20 cellular contexts compared by ENCODE assay signal in the genomic region with DNA sequence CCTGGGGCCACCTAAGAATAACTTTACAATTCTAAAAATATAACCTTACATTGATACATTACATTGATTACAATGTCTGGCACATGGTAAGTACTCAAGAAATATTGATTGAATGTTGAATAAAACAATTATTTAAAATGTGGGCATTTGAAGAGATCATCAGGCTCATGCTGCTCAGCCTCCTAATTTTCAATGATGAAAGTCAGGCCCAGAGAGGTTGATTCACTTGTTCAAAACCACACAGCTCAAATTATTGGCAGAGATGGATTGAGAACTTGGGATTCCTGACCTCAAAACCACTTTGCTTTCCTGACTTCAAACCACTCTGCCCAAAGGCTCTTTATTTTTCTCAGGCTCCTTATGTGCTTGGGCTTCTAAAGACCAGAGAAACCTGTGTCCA. TPM values are rescaled to one million over a fixed set of nuclear protein-coding genes. Genes with fewer than 3 reads are reported as not detected.
DNase-seq lines count a peak whose midpoint lies in the region; ATAC-seq, FAIRE-seq and TF ChIP-seq lines count a peak whose summit lies in the region.
"Had no signal": no experiment of that assay in that cellular context is flagged by ENCODE, and none has a peak within 500 bp of the region (broad histone marks: within the 10 kb centered on the region; RNA-seq: fewer than 3 reads in every experiment).

No MANE protein-coding gene starts in this region.

- no peaks in the 10 kb centered on the region for H4K20me1 ChIP-seq in HepG2 (ENCODE audit: insufficient read depth, low read length)

- peaks cover 9% of the 10 kb centered on the region for H3K4me1 Mint-ChIP-seq in activated CD4-positive, alpha-beta T cell treated with anti-CD3 and anti-CD28 coated beads, Interleukin-2, amount 10 ng/mL, durations not matched to agents 7 days and 5 days

- H3K4me3 Mint-ChIP-seq in activated CD4-positive, alpha-beta T cell treated with anti-CD3 and anti-CD28 coated beads, Interleukin-2, amount 10 ng/mL, durations not matched to agents 7 days and 5 days, result no peak overlapping the region
- H3K4me3 Mint-ChIP-seq: H9 had no signal

- in situ Hi-C loops in HepG2 (cut with HindIII; ENCODE audit: extremely low pct_ligation_motif_present, low pct_unique_long_range_greater_than_20kb), result no loop called here

- H3K36me3 Mint-ChIP-seq in activated CD4-positive, alpha-beta T cell treated with anti-CD3 and anti-CD28 coated beads, Interleukin-2, amount 10 ng/mL, durations not matched to agents 7 days and 5 days (ENCODE audit: low read depth), result no peaks in the 10 kb centered on the region
- H3K36me3 Mint-ChIP-seq: CD4-positive, alpha-beta memory T cell had no signal

- CTCF ChIA-PET in HepG2 (lab: Yijun Ruan, JAX; ENCODE audit: low intra/inter-chr PET ratio, low total read pairs), result no interaction called here
- CTCF ChIA-PET in activated CD4-positive, alpha-beta T cell treated with anti-CD3 and anti-CD28 coated beads, Interleukin-2, amount 10 ng/mL, durations not matched to agents 7 days and 5 days (lab: Charles Lee), result interaction anchor here (0.6 to 1.8 kb wide), 3 partner anchors 9 to 40 kb away, joined by 3 to 6 read pairs (median 5); no protein-coding TSS in a partner anchor

- POLR2A ChIA-PET in HepG2 (lab: Yijun Ruan, JAX), result no interaction called here
- POLR2A ChIA-PET in activated CD4-positive, alpha-beta T cell treated with anti-CD3 and anti-CD28 coated beads, Interleukin-2, amount 10 ng/mL, durations not matched to agents 7 days and 5 days (lab: Charles Lee), result no interaction called here

- no peak overlapping the region for H3K4me2 ChIP-seq in HepG2 (ENCODE audit: low read depth, low read length)

- H3K4me3 ChIP-seq in HepG2 (replicated peaks in 1 of 3; ENCODE audit: insufficient read depth in 1 of 3, low read depth in 2 of 3, low read length in 3 of 3) (no peak overlapping the region), right lobe of liver (no peak overlapping the region), lower lobe of right lung (no peak overlapping the region), upper lobe of right lung (no peak overlapping the region)
- H3K4me3 ChIP-seq: Peyer's patch, SK-N-MC had no signal

- no peak overlapping the region for H2AFZ ChIP-seq in HepG2 (ENCODE audit: low read length)

- H3K4me1 ChIP-seq in HepG2 (ENCODE audit: insufficient read depth, low read length) (peaks cover 36% of the 10 kb centered on the region), right lobe of liver (peaks cover 0 to 38% (median 8%) of the 10 kb centered on the region in 4 donors), lower lobe of right lung (peaks cover 11% of the 10 kb centered on the region), upper lobe of right lung (peaks cover 8% of the 10 kb centered on the region)

- FAIRE-seq in HepG2 (lab: Jason Lieb, UNC), result no peak
- FAIRE-seq: GM12891, GM19239 had no signal

- H3K9me3 Mint-ChIP-seq in activated CD4-positive, alpha-beta T cell treated with anti-CD3 and anti-CD28 coated beads, Interleukin-2, amount 10 ng/mL, durations not matched to agents 7 days and 5 days, result no peaks in the 10 kb centered on the region
- H3K9me3 Mint-ChIP-seq: CD4-positive, alpha-beta memory T cell; H9 had no signal

- H3K9me3 ChIP-seq in HepG2 (ENCODE audit: low read length) (no peaks in the 10 kb centered on the region), right lobe of liver (no peaks in the 10 kb centered on the region), lower lobe of right lung (no peaks in the 10 kb centered on the region), upper lobe of right lung (no peaks in the 10 kb centered on the region)
- H3K9me3 ChIP-seq: Peyer's patch had no signal

- H3K36me3 ChIP-seq in HepG2 (replicated peaks in 1 of 2; ENCODE audit: control insufficient read depth in 1 of 2, insufficient read depth in 2 of 2, low read length in 2 of 2) (no peaks in the 10 kb centered on the region), right lobe of liver (no peaks in the 10 kb centered on the region), lower lobe of right lung (no peaks in the 10 kb centered on the region), upper lobe of right lung (no peaks in the 10 kb centered on the region)
- H3K36me3 ChIP-seq: Peyer's patch had no signal

- DNase-seq in HepG2 (ENCODE audit: low spot score) (no peak), right lobe of liver (no peak), lower lobe of right lung (no peak), upper lobe of right lung (no peak), NOMO-1 treated with dmso at 0.1 percent for 144 hours (lab: John Stamatoyannopoulos, UW; ENCODE audit: unreplicated experiment) (no peak), COR-L47 (lab: John Stamatoyannopoulos, UW) (no peak)
- DNase-seq in activated CD4-positive, alpha-beta T cell treated with anti-CD3 and anti-CD28 coated beads, Interleukin-2, amount 10 ng/mL, durations not matched to agents 7 days and 5 days, result no peak
- DNase-seq: 8988T; CD4-positive, alpha-beta memory T cell; H9; NCI-H1417 treated with DMSO at 0.1 percent for 48 hours; NCI-H187 treated with DMSO at 0.1 percent for 48 hours; NCI-H510A treated with DMSO at 0.1 percent for 48 hours; NCI-H82; SHP77 had no signal

- intact Hi-C loops in HepG2 (cut with micrococcal nuclease; ENCODE audit: unreplicated experiment), result loop anchor here (5.0 to 10.0 kb wide), 3 partner anchors 147 to 489 kb away; no protein-coding TSS in a partner anchor
- intact Hi-C loops in right lobe of liver (cut with DNase I), result no loop called here
- intact Hi-C loops in lower lobe of right lung (cut with DNase I), result no loop called here
- intact Hi-C loops in upper lobe of right lung (cut with DNase I), result no loop called here

- BruUV-seq in HepG2 (replicated peaks; lab: Mats Ljungman, UMichigan), result no TSS peak

- H3K27ac ChIP-seq in HepG2 (ENCODE audit: extremely low read length, insufficient read depth, low read length) (no peak overlapping the region), right lobe of liver (peak overlapping the region in 1 of 3 donors; percentile 44), VCaP (peak overlapping the region; percentile 76), lower lobe of right lung (peak overlapping the region; percentile 25), upper lobe of right lung (peak overlapping the region; percentile 48)
- H3K27ac ChIP-seq: SK-N-MC had no signal

- no peaks in the 10 kb centered on the region for H3K79me2 ChIP-seq in HepG2 (ENCODE audit: insufficient read depth, low read length)

- peaks cover 7% of the 10 kb centered on the region for H3K27me3 Mint-ChIP-seq in activated CD4-positive, alpha-beta T cell treated with anti-CD3 and anti-CD28 coated beads, Interleukin-2, amount 10 ng/mL, durations not matched to agents 7 days and 5 days

- TF ChIP-seq CTCF in HepG2 (CRISPR knock-in tag; IDR thresholded peaks at IDR 0.05) (no peak), right lobe of liver (IDR thresholded peaks at IDR 0.05) (no peak), VCaP (conservative IDR thresholded peaks at IDR 0.05) (no peak), lower lobe of right lung (IDR thresholded peaks at IDR 0.05) (no peak), upper lobe of right lung (IDR thresholded peaks at IDR 0.05) (no peak)

- ATAC-seq in HepG2 (no peak), right lobe of liver (no peak), lower lobe of right lung (no peak), upper lobe of right lung (no peak)

- no peak overlapping the region for H3K9ac ChIP-seq in HepG2 (ENCODE audit: insufficient read depth, low read depth, low read length)

- H3K27me3 ChIP-seq in HepG2 (ENCODE audit: control insufficient read depth in 1 of 2, insufficient read depth in 2 of 2, low read length in 2 of 2) (peaks cover 0 to 4% of the 10 kb centered on the region in 2 experiments; a peak in 2 of 5 replicates), right lobe of liver (no peaks in the 10 kb centered on the region), lower lobe of right lung (ENCODE audit: low read depth) (no peaks in the 10 kb centered on the region), upper lobe of right lung (no peaks in the 10 kb centered on the region)
- H3K27me3 ChIP-seq: Peyer's patch had no signal

- TF ChIP-seq POLR2A in HepG2 (IDR thresholded peaks at IDR 0.05; ENCODE audit: insufficient read depth in 1 of 2, low read depth in 2 of 2, low read length in 2 of 2), result no peak
- no peak for TF ChIP-seq POLR2A in right lobe of liver (IDR thresholded peaks at IDR 0.05)

- no peak for TF ChIP-seq RAD21 in HepG2 (CRISPR knock-in tag; IDR thresholded peaks at IDR 0.05)

- TF ChIP-seq EP300 in HepG2 (IDR thresholded peaks at IDR 0.05; ENCODE audit: low read depth in 2 of 2, low read length in 2 of 2), result no peak
- no peak for TF ChIP-seq EP300 in HepG2 (CRISPR knock-in tag; IDR thresholded peaks at IDR 0.05; ENCODE audit: borderline replicate concordance)

- no peak overlapping the region for H3K27ac Mint-ChIP-seq in activated CD4-positive, alpha-beta T cell treated with anti-CD3 and anti-CD28 coated beads, Interleukin-2, amount 10 ng/mL, durations not matched to agents 7 days and 5 days
- H3K27ac Mint-ChIP-seq: CD4-positive, alpha-beta memory T cell; H9 had no signal

RNA-seq across cellular contexts. Expression of a gene that starts 34.7 kb away (rescaled TPM):
- total RNA-seq in HepG2 (2016; rRNA removed; fragmentation: Illumina TruSeq; extraction: Trizol), result not detected in 2 replicates
- 0.30 TPM in 1 of 2 replicates, not detected in the other for total RNA-seq in HepG2 (2016; cell fraction: cytosol; rRNA removed; fragmentation: Illumina TruSeq; extraction: Trizol; ENCODE audit: low read depth)
- total RNA-seq in HepG2 (2016; cell fraction: insoluble cytoplasmic fraction; rRNA removed; fragmentation: Illumina TruSeq; extraction: Trizol), result not detected in 2 replicates
- 0.24 and 0.40 TPM in 2 replicates for total RNA-seq in HepG2 (2016; cell fraction: membrane; rRNA removed; fragmentation: Illumina TruSeq; extraction: Trizol)
- total RNA-seq in HepG2 (2016; cell fraction: nucleus; rRNA removed; fragmentation: Illumina TruSeq; extraction: Trizol), result not detected in 2 replicates
- polyA plus RNA-seq in HepG2 (2011; rRNA removed), result 0.05 TPM in 1 of 2 replicates, not detected in the other
- polyA plus RNA-seq in HepG2 (2011; cell fraction: cytosol; rRNA removed), result 0.05 TPM in 1 of 2 replicates, not detected in the other
- 0.27 and 0.35 TPM in 2 replicates for polyA plus RNA-seq in HepG2 (2011; cell fraction: nucleus; rRNA removed)
- polyA plus RNA-seq in HepG2 (2012), result not detected in 2 replicates
- not detected in 2 replicates for polyA plus RNA-seq in HepG2 (2016; cell fraction: cytosol; fragmentation: Illumina TruSeq; extraction: Trizol; ENCODE audit: low read depth)
- polyA plus RNA-seq in HepG2 (2016; cell fraction: insoluble cytoplasmic fraction; fragmentation: Illumina TruSeq; extraction: Trizol; ENCODE audit: low read depth), result not detected in 2 replicates
- not detected in 2 replicates for polyA plus RNA-seq in HepG2 (2016; cell fraction: membrane; fragmentation: Illumina TruSeq; extraction: Trizol; ENCODE audit: low read depth)
- 0.21 and 0.36 TPM in 2 replicates for polyA plus RNA-seq in HepG2 (2016; cell fraction: nucleus; fragmentation: Illumina TruSeq; extraction: Trizol; ENCODE audit: insufficient read depth, low read depth)
- polyA minus RNA-seq in HepG2 (2011; rRNA and poly(A)+ RNA removed; ENCODE audit: low replicate concordance), result 20.8 TPM in 1 of 2 replicates, not detected in the other
- polyA minus RNA-seq in HepG2 (2011; cell fraction: cytosol; rRNA and poly(A)+ RNA removed), result not detected in 2 replicates
- 0.64 TPM in 1 of 2 replicates, not detected in the other for polyA minus RNA-seq in HepG2 (2011; cell fraction: nucleus; rRNA and poly(A)+ RNA removed)
- total RNA-seq in right lobe of liver, result 1 to 10 TPM in 4 of 6 experiments, under 1 TPM in 2; 0.39 to 4.8 (median 1.1) TPM
- 56.5 TPM for total RNA-seq in lower lobe of right lung
- 72.0 TPM for total RNA-seq in upper lobe of right lung
- total RNA-seq in activated CD4-positive, alpha-beta T cell treated with anti-CD3 and anti-CD28 coated beads, Interleukin-2, amount 10 ng/mL, durations not matched to agents 7 days and 5 days, result under 1 TPM in 1 of 2 experiments, not detected in 1; 0.25 TPM
- total RNA-seq: CD4-positive, alpha-beta memory T cell had no signal

RNA-seq across cellular contexts. Expression of a gene that starts 41.7 kb away (rescaled TPM):
- 28.6 and 46.5 TPM in 2 replicates for total RNA-seq in HepG2 (2016; rRNA removed; fragmentation: Illumina TruSeq; extraction: Trizol)
- total RNA-seq in HepG2 (2016; cell fraction: cytosol; rRNA removed; fragmentation: Illumina TruSeq; extraction: Trizol; ENCODE audit: low read depth), result 8.3 and 10.0 TPM in 2 replicates
- total RNA-seq in HepG2 (2016; cell fraction: insoluble cytoplasmic fraction; rRNA removed; fragmentation: Illumina TruSeq; extraction: Trizol), result 22.8 and 44.6 TPM in 2 replicates
- total RNA-seq in HepG2 (2016; cell fraction: membrane; rRNA removed; fragmentation: Illumina TruSeq; extraction: Trizol), result 11.8 and 17.8 TPM in 2 replicates
- total RNA-seq in HepG2 (2016; cell fraction: nucleus; rRNA removed; fragmentation: Illumina TruSeq; extraction: Trizol), result 80.8 and 107 TPM in 2 replicates
- polyA plus RNA-seq in HepG2 (2011; rRNA removed), result 114 and 121 TPM in 2 replicates
- polyA plus RNA-seq in HepG2 (2011; cell fraction: cytosol; rRNA removed), result 149 and 162 TPM in 2 replicates
- polyA plus RNA-seq in HepG2 (2011; cell fraction: nucleus; rRNA removed), result 224 and 235 TPM in 2 replicates
- 89.5 and 105 TPM in 2 replicates for polyA plus RNA-seq in HepG2 (2012)
- 2.8 and 3.1 TPM in 2 replicates for polyA plus RNA-seq in HepG2 (2016; cell fraction: cytosol; fragmentation: Illumina TruSeq; extraction: Trizol; ENCODE audit: low read depth)
- polyA plus RNA-seq in HepG2 (2016; cell fraction: insoluble cytoplasmic fraction; fragmentation: Illumina TruSeq; extraction: Trizol; ENCODE audit: low read depth), result 16.2 and 18.5 TPM in 2 replicates
- 4.5 and 6.4 TPM in 2 replicates for polyA plus RNA-seq in HepG2 (2016; cell fraction: membrane; fragmentation: Illumina TruSeq; extraction: Trizol; ENCODE audit: low read depth)
- polyA plus RNA-seq in HepG2 (2016; cell fraction: nucleus; fragmentation: Illumina TruSeq; extraction: Trizol; ENCODE audit: insufficient read depth, low read depth), result 80.1 and 82.3 TPM in 2 replicates
- 256 and 622 TPM in 2 replicates for polyA minus RNA-seq in HepG2 (2011; rRNA and poly(A)+ RNA removed; ENCODE audit: low replicate concordance)
- polyA minus RNA-seq in HepG2 (2011; cell fraction: cytosol; rRNA and poly(A)+ RNA removed), result 144 and 165 TPM in 2 replicates
- polyA minus RNA-seq in HepG2 (2011; cell fraction: nucleus; rRNA and poly(A)+ RNA removed), result 343 and 354 TPM in 2 replicates
- total RNA-seq in right lobe of liver, result 10 to 100 TPM; 11.9 to 31.2 (median 20.0) TPM
- total RNA-seq in lower lobe of right lung, result 114 TPM
- total RNA-seq in upper lobe of right lung, result 143 TPM
- total RNA-seq in activated CD4-positive, alpha-beta T cell treated with anti-CD3 and anti-CD28 coated beads, Interleukin-2, amount 10 ng/mL, durations not matched to agents 7 days and 5 days, result 10 to 100 TPM; 33.8 to 37.3 TPM
